3 cellular contexts compared by ENCODE assay signal in genomic region chr10:74434577-74434976, GRCh38.
TF ChIP-seq lines count a peak whose summit lies in the region.

No MANE protein-coding gene starts in this region.

TF ChIP-seq in GM23338, 12 proteins besides CTCF, POLR2A, EP300 and RAD21:
- TF ChIP-seq NANOG (IDR thresholded peaks at IDR 0.05; ENCODE audit: borderline replicate concordance) (no peak), CREB1 (CRISPR knock-in tag; IDR thresholded peaks at IDR 0.05; ENCODE audit: low read depth) (no peak), EZH2 (IDR thresholded peaks at IDR 0.05; ENCODE audit: low read depth, unreplicated experiment) (no peak), EZH2phosphoT487 (IDR thresholded peaks at IDR 0.05; ENCODE audit: unreplicated experiment) (no peak), STAT1 (IDR thresholded peaks at IDR 0.05; ENCODE audit: unreplicated experiment) (no peak), REST (IDR thresholded peaks at IDR 0.05; ENCODE audit: unreplicated experiment) (no peak), ETS1 (IDR thresholded peaks at IDR 0.05) (no peak), POLR2AphosphoS5 (IDR thresholded peaks at IDR 0.05; ENCODE audit: low read depth) (no peak)

TF ChIP-seq in IMR-90, 13 proteins besides CTCF, POLR2A, EP300 and RAD21:
- TF ChIP-seq CEBPB (IDR thresholded peaks at IDR 0.05; ENCODE audit: low read depth, low read length) (no peak), USF2 (IDR thresholded peaks at IDR 0.05; ENCODE audit: low read depth, low read length) (no peak), CHD1 (IDR thresholded peaks at IDR 0.05; ENCODE audit: low read depth, low read length) (no peak), ELK1 (IDR thresholded peaks at IDR 0.05; ENCODE audit: borderline replicate concordance, low read depth, low read length) (no peak), RCOR1 (IDR thresholded peaks at IDR 0.05; ENCODE audit: insufficient replicate concordance, low read length) (no peak), MAFK (IDR thresholded peaks at IDR 0.05; ENCODE audit: low read depth, low read length) (no peak), BHLHE40 (IDR thresholded peaks at IDR 0.05; ENCODE audit: low read depth, low read length) (no peak), MXI1 (IDR thresholded peaks at IDR 0.05; ENCODE audit: borderline replicate concordance, low read depth, low read length) (no peak), FOS (IDR thresholded peaks at IDR 0.05; ENCODE audit: low read depth, low read length) (no peak), MAZ (IDR thresholded peaks at IDR 0.05; ENCODE audit: borderline replicate concordance, low read depth, low read length) (no peak), RFX5 (IDR thresholded peaks at IDR 0.05; ENCODE audit: low read depth, low read length) (no peak), SMC3 (IDR thresholded peaks at IDR 0.05; ENCODE audit: low read depth, low read length) (no peak), NFE2L2 (IDR thresholded peaks at IDR 0.05; ENCODE audit: low read depth, low read length) (no peak)

TF ChIP-seq in K562, 482 proteins besides CTCF, POLR2A, EP300 and RAD21 (continued from another document and continues in another):
- TF ChIP-seq ID3 (CRISPR knock-in tag; IDR thresholded peaks at IDR 0.05) (no peak), ID3 (tag; IDR thresholded peaks at IDR 0.05) (0 out of 2 replicates have a peak, but pooled peaks have one; percentile 50), ZNF121 (CRISPR knock-in tag; conservative IDR thresholded peaks at IDR 0.05) (no peak), TFE3 (CRISPR knock-in tag; IDR thresholded peaks at IDR 0.05) (no peak), SUPT5H (IDR thresholded peaks at IDR 0.05) (no peak), LEF1 (IDR thresholded peaks at IDR 0.05) (no peak), CGGBP1 (CRISPR knock-in tag; IDR thresholded peaks at IDR 0.05) (no peak), ZBTB9 (CRISPR knock-in tag; IDR thresholded peaks at IDR 0.05) (0 out of 2 replicates have a peak, but pooled peaks have one; percentile 64), ZNF785 (CRISPR knock-in tag; IDR thresholded peaks at IDR 0.05) (no peak), TCF7 (IDR thresholded peaks at IDR 0.05; ENCODE audit: borderline replicate concordance) (no peak), SMAD4 (CRISPR knock-in tag; conservative IDR thresholded peaks at IDR 0.05) (peak; percentile 57), POU5F1 (IDR thresholded peaks at IDR 0.05; ENCODE audit: borderline replicate concordance, low read depth, low read length, partially characterized antibody) (no peak), ZNF740 (CRISPR knock-in tag; IDR thresholded peaks at IDR 0.05) (no peak), ZNF740 (tag; IDR thresholded peaks at IDR 0.05) (no peak), MIER1 (IDR thresholded peaks at IDR 0.05; ENCODE audit: low read depth) (no peak), ZFPM2 (CRISPR knock-in tag; IDR thresholded peaks at IDR 0.05) (no peak), PTTG1 (tag; IDR thresholded peaks at IDR 0.05; ENCODE audit: low read depth) (peak; percentile 75), ZNF184 (CRISPR knock-in tag; IDR thresholded peaks at IDR 0.05) (no peak), ARID3A (IDR thresholded peaks at IDR 0.05; ENCODE audit: borderline replicate concordance, low read depth, low read length) (no peak), ATF1 (CRISPR knock-in tag; IDR thresholded peaks at IDR 0.05) (no peak), ATF1 (tag; IDR thresholded peaks at IDR 0.05) (no peak), CEBPZ (IDR thresholded peaks at IDR 0.05; ENCODE audit: borderline replicate concordance, low read depth, low read length) (no peak), SNAPC5 (CRISPR knock-in tag; IDR thresholded peaks at IDR 0.05) (no peak), CBX8 (IDR thresholded peaks at IDR 0.05; ENCODE audit: borderline replicate concordance, extremely low read depth, low read depth, low read length, poor library complexity, severe bottlenecking) (no peak), ZNF175 (CRISPR knock-in tag; IDR thresholded peaks at IDR 0.05; ENCODE audit: low read depth) (0 out of 2 replicates have a peak, but pooled peaks have one; percentile 62), SMC3 (conservative IDR thresholded peaks at IDR 0.05; ENCODE audit: insufficient read depth, low read depth, low read length) (no peak), POLR2AphosphoS5 (IDR thresholded peaks at IDR 0.05; ENCODE audit: control insufficient read depth, insufficient read depth, low read depth, low read length) (no peak), ZNF41 (CRISPR knock-in tag; conservative IDR thresholded peaks at IDR 0.05) (peak; percentile 76; the same call in 1 of the 2 replicates), HMG20B (CRISPR knock-in tag; IDR thresholded peaks at IDR 0.05) (no peak), FOXK2 (conservative IDR thresholded peaks at IDR 0.05 in 1 of 2, IDR thresholded peaks at IDR 0.05 in 1 of 2; ENCODE audit: low read depth in 2 of 2) (no peak), GTF2A2 (tag; IDR thresholded peaks at IDR 0.05) (no peak), PATZ1 (CRISPR knock-in tag; IDR thresholded peaks at IDR 0.05; ENCODE audit: borderline replicate concordance) (no peak), U2AF2 (optimal IDR thresholded peaks at IDR 0.05; ENCODE audit: low read depth, low read length) (no peak), NR4A1 (CRISPR knock-in tag; IDR thresholded peaks at IDR 0.05) (no peak), NR4A1 (tag; IDR thresholded peaks at IDR 0.05) (peak; percentile 76; the same call in 1 of the 2 replicates), ZBTB33 (CRISPR knock-in tag; IDR thresholded peaks at IDR 0.05) (no peak), TAF7 (tag; IDR thresholded peaks at IDR 0.05) (no peak), ZNF324 (CRISPR knock-in tag; IDR thresholded peaks at IDR 0.05) (no peak), ZNF134 (CRISPR knock-in tag; conservative IDR thresholded peaks at IDR 0.05) (no peak), ARHGAP35 (IDR thresholded peaks at IDR 0.05; ENCODE audit: partially characterized antibody) (no peak), KHSRP (IDR thresholded peaks at IDR 0.05) (no peak), HNRNPH1 (optimal IDR thresholded peaks at IDR 0.05; ENCODE audit: low read depth, low read length) (no peak), IRF2 (CRISPR knock-in tag; IDR thresholded peaks at IDR 0.05) (no peak), ZNF707 (CRISPR knock-in tag; conservative IDR thresholded peaks at IDR 0.05) (no peak), ZNF766 (CRISPR knock-in tag; conservative IDR thresholded peaks at IDR 0.05) (0 out of 2 replicates have a peak, but pooled peaks have one; percentile 29), CBX5 (IDR thresholded peaks at IDR 0.05; ENCODE audit: borderline replicate concordance, low read depth) (no peak), L3MBTL2 (IDR thresholded peaks at IDR 0.05) (no peak), BCOR (IDR thresholded peaks at IDR 0.05) (no peak)
